Comparison of ENCODE assay signal across 37 cellular contexts in genomic region chr18:49276680-49277079, GRCh38.
"Had no signal": no experiment of that assay in that cellular context is flagged by ENCODE, and none has a peak within 500 bp of the region (broad histone marks: within the 10 kb centered on the region; RNA-seq: fewer than 3 reads in every experiment).

No MANE protein-coding gene starts in this region.

- H3K4me2 ChIP-seq: smooth muscle cell had no signal

- H3K4me1 ChIP-seq: colonic mucosa, esophagus muscularis mucosa, gastrocnemius medialis, left ventricle myocardium inferior, uterus had no signal

- FAIRE-seq: astrocyte had no signal

- H3K27ac ChIP-seq: colonic mucosa, dorsolateral prefrontal cortex, esophagus muscularis mucosa, gastrocnemius medialis, left ventricle myocardium inferior, sigmoid colon, uterus, WERI-Rb-1 had no signal

- H3K4me1 Mint-ChIP-seq: activated CD4-positive, alpha-beta T cell treated with anti-CD3 and anti-CD28 coated beads, Interleukin-2, amount 10 ng/mL, durations not matched to agents 24 days and 14 days; activated naive CD4-positive, alpha-beta T cell treated with anti-CD3 and anti-CD28 coated beads, Interleukin-2, amount 50 U/mL, for 24 hours; activated T-helper 17 cell treated with anti-CD3 and anti-CD28 coated beads, Interleukin-2, amount 50 U/mL, for 72 hours; stimulated activated memory B cell treated with anti-CD40 and anti-IgM and Interleukin-4, amounts not matched to agents 10 μg/mL and 1 μg/mL and 100 μg/mL, for 72 hours; stimulated activated naive CD8-positive, alpha-beta T cell treated with anti-CD3 and anti-CD28 coated beads, Interleukin-15, amount 100 ng/mL, for 72 hours had no signal

- ATAC-seq: activated T-helper 17 cell treated with anti-CD3 and anti-CD28 coated beads, Interleukin-2, amount 50 U/mL, for 72 hours; gastrocnemius medialis; mucosa of descending colon; natural killer cell treated with Interleukin-12 subunit alpha and Interleukin-12 subunit beta and Interleukin-15 and Interleukin-18, amount 100 ng/mL, for 72 hours; stimulated activated memory B cell treated with anti-CD40 and anti-IgM and Interleukin-4, amounts not matched to agents 10 μg/mL and 1 μg/mL and 100 μg/mL, for 72 hours; stimulated activated naive CD8-positive, alpha-beta T cell treated with anti-CD3 and anti-CD28 coated beads, Interleukin-15, amount 100 ng/mL, for 72 hours; T-helper 17 cell had no signal

- DNase-seq: activated CD4-positive, alpha-beta memory T cell treated with anti-CD3 and anti-CD28 coated beads for 36 hours; activated CD4-positive, alpha-beta T cell treated with anti-CD3 and anti-CD28 coated beads, Interleukin-2, amount 10 ng/mL, durations not matched to agents 24 days and 14 days; activated CD4-positive, CD25-positive, alpha-beta regulatory T cell treated with anti-CD3 and anti-CD28 coated beads, Interleukin-2, amount 50 U/mL, for 72 hours; activated CD8-positive, alpha-beta memory T cell treated with anti-CD3 and anti-CD28 coated beads, Interleukin-2, amount 50 U/mL, for 4 hours; activated gamma-delta T cell treated with Interleukin-2 at 50 U/mL for 16 hours; activated T-cell treated with anti-CD3 and anti-CD28 coated beads, Interleukin-2, amount 50 U/mL, for 24 hours; brain microvascular endothelial cell; central memory CD4-positive, alpha-beta T cell; colonic mucosa; dorsolateral prefrontal cortex; effector memory CD4-positive, alpha-beta T cell; gastrocnemius medialis; glutamatergic neuron; islet precursor cell; left ventricle myocardium inferior; mesendoderm; mucosa of descending colon; sigmoid colon; stimulated activated CD4-positive, alpha-beta T cell treated with anti-CD3 and anti-CD28 coated beads, Interleukin-1b, Interleukin-23, amount 100 ng/mL, for 48 hours; stimulated activated CD4-positive, alpha-beta T cell treated with anti-CD3 and anti-CD28 coated beads, Interleukin-4, amount 100 ng/mL, for 4 hours; stimulated activated CD8-positive, alpha-beta memory T cell treated with anti-CD3 and anti-CD28 coated beads, Interleukin-4, amount 100 ng/mL, for 48 hours; stimulated activated naive CD8-positive, alpha-beta T cell treated with anti-CD3 and anti-CD28 coated beads, Interleukin-15, amount 100 ng/mL, for 72 hours; substantia nigra; T-helper 17 cell; T1000; uterus; WERI-Rb-1 had no signal

- H3K9me3 ChIP-seq: colonic mucosa, esophagus muscularis mucosa, gastrocnemius medialis, left ventricle myocardium inferior, mucosa of descending colon, sigmoid colon, uterus had no signal

- H3K4me3 ChIP-seq: colonic mucosa, dorsolateral prefrontal cortex, esophagus muscularis mucosa, gastrocnemius medialis, left ventricle myocardium inferior, lung, mucosa of descending colon, sigmoid colon, smooth muscle cell, uterus had no signal

- H3K27ac Mint-ChIP-seq: activated CD4-positive, alpha-beta memory T cell treated with anti-CD3 and anti-CD28 coated beads for 36 hours; activated CD4-positive, alpha-beta T cell treated with anti-CD3 and anti-CD28 coated beads, Interleukin-2, amount 10 ng/mL, durations not matched to agents 24 days and 14 days; activated naive CD4-positive, alpha-beta T cell treated with anti-CD3 and anti-CD28 coated beads, Interleukin-2, amount 50 U/mL, for 24 hours; activated T-cell treated with anti-CD3 and anti-CD28 coated beads, Interleukin-2, amount 50 U/mL, for 24 hours; activated T-helper 17 cell treated with anti-CD3 and anti-CD28 coated beads, Interleukin-2, amount 50 U/mL, for 72 hours; natural killer cell treated with Interleukin-12 subunit alpha and Interleukin-12 subunit beta and Interleukin-15 and Interleukin-18, amount 100 ng/mL, for 72 hours; progenitor cell of endocrine pancreas; stimulated activated memory B cell treated with anti-CD40 and anti-IgM and Interleukin-4, amounts not matched to agents 10 μg/mL and 1 μg/mL and 100 μg/mL, for 72 hours; stimulated activated naive CD8-positive, alpha-beta T cell treated with anti-CD3 and anti-CD28 coated beads, Interleukin-15, amount 100 ng/mL, for 72 hours; T-helper 17 cell; type B pancreatic cell had no signal

- H3K27me3 ChIP-seq: brain microvascular endothelial cell, colonic mucosa, dorsolateral prefrontal cortex, esophagus muscularis mucosa, gastrocnemius medialis, sigmoid colon, uterus had no signal

- H3K27me3 Mint-ChIP-seq: activated CD4-positive, alpha-beta memory T cell treated with anti-CD3 and anti-CD28 coated beads for 36 hours; activated CD4-positive, alpha-beta T cell treated with anti-CD3 and anti-CD28 coated beads, Interleukin-2, amount 10 ng/mL, durations not matched to agents 24 days and 14 days; activated naive CD4-positive, alpha-beta T cell treated with anti-CD3 and anti-CD28 coated beads, Interleukin-2, amount 50 U/mL, for 24 hours; activated T-cell treated with anti-CD3 and anti-CD28 coated beads, Interleukin-2, amount 50 U/mL, for 24 hours; activated T-helper 17 cell treated with anti-CD3 and anti-CD28 coated beads, Interleukin-2, amount 50 U/mL, for 72 hours; natural killer cell treated with Interleukin-12 subunit alpha and Interleukin-12 subunit beta and Interleukin-15 and Interleukin-18, amount 100 ng/mL, for 72 hours; progenitor cell of endocrine pancreas; stimulated activated memory B cell treated with anti-CD40 and anti-IgM and Interleukin-4, amounts not matched to agents 10 μg/mL and 1 μg/mL and 100 μg/mL, for 72 hours; stimulated activated naive CD8-positive, alpha-beta T cell treated with anti-CD3 and anti-CD28 coated beads, Interleukin-15, amount 100 ng/mL, for 72 hours; T-helper 17 cell; type B pancreatic cell had no signal

- H3K9me3 Mint-ChIP-seq: activated naive CD4-positive, alpha-beta T cell treated with anti-CD3 and anti-CD28 coated beads, Interleukin-2, amount 50 U/mL, for 24 hours; activated T-cell treated with anti-CD3 and anti-CD28 coated beads, Interleukin-2, amount 50 U/mL, for 24 hours; activated T-helper 17 cell treated with anti-CD3 and anti-CD28 coated beads, Interleukin-2, amount 50 U/mL, for 72 hours; natural killer cell treated with Interleukin-12 subunit alpha and Interleukin-12 subunit beta and Interleukin-15 and Interleukin-18, amount 100 ng/mL, for 72 hours; stimulated activated memory B cell treated with anti-CD40 and anti-IgM and Interleukin-4, amounts not matched to agents 10 μg/mL and 1 μg/mL and 100 μg/mL, for 72 hours; type B pancreatic cell had no signal

- H3K4me3 Mint-ChIP-seq: activated CD4-positive, alpha-beta memory T cell treated with anti-CD3 and anti-CD28 coated beads for 36 hours; activated CD4-positive, alpha-beta T cell treated with anti-CD3 and anti-CD28 coated beads, Interleukin-2, amount 10 ng/mL, durations not matched to agents 24 days and 14 days; activated naive CD4-positive, alpha-beta T cell treated with anti-CD3 and anti-CD28 coated beads, Interleukin-2, amount 50 U/mL, for 24 hours; activated T-cell treated with anti-CD3 and anti-CD28 coated beads, Interleukin-2, amount 50 U/mL, for 24 hours; activated T-helper 17 cell treated with anti-CD3 and anti-CD28 coated beads, Interleukin-2, amount 50 U/mL, for 72 hours; natural killer cell treated with Interleukin-12 subunit alpha and Interleukin-12 subunit beta and Interleukin-15 and Interleukin-18, amount 100 ng/mL, for 72 hours; stimulated activated memory B cell treated with anti-CD40 and anti-IgM and Interleukin-4, amounts not matched to agents 10 μg/mL and 1 μg/mL and 100 μg/mL, for 72 hours; stimulated activated naive CD8-positive, alpha-beta T cell treated with anti-CD3 and anti-CD28 coated beads, Interleukin-15, amount 100 ng/mL, for 72 hours; T-helper 17 cell; type B pancreatic cell had no signal

- H3K36me3 ChIP-seq: colonic mucosa, uterus had no signal
